1 cellular context compared by ENCODE assay signal in genomic region chr13:31663880-31664585, GRCh38.
TF ChIP-seq lines count a peak whose summit lies in the region.

No MANE protein-coding gene starts in this region.

TF ChIP-seq in H1, 55 proteins besides CTCF, POLR2A, EP300 and RAD21 (continued from another document):
- TF ChIP-seq CHD7 (IDR thresholded peaks at IDR 0.05; ENCODE audit: insufficient replicate concordance, low read length), result peak; percentile 77
- TF ChIP-seq ASH2L (IDR thresholded peaks at IDR 0.05; ENCODE audit: low read length), result peak; percentile 88
- no peak for TF ChIP-seq FOSL1 (IDR thresholded peaks at IDR 0.05; ENCODE audit: insufficient read depth, low read depth, low read length)
- TF ChIP-seq TBP (IDR thresholded peaks at IDR 0.05; ENCODE audit: low read depth, low read length), result peak; percentile 33; the same call in 1 of the 2 replicates
- no peak for TF ChIP-seq SAP30 (IDR thresholded peaks at IDR 0.05; ENCODE audit: insufficient read depth, insufficient replicate concordance, low read length)
- TF ChIP-seq NANOG (IDR thresholded peaks at IDR 0.05; ENCODE audit: insufficient read depth, low read depth, low read length, poor library complexity, severe bottlenecking), result peak; percentile 83
- 0 out of 4 replicates have a peak, but pooled peaks of 1 of the 2 experiments have one; percentile 7 for TF ChIP-seq HDAC2 (IDR thresholded peaks at IDR 0.05; ENCODE audit: borderline replicate concordance in 1 of 2, low read depth in 2 of 2, low read length in 2 of 2)
- TF ChIP-seq POLR2AphosphoS5 (IDR thresholded peaks at IDR 0.05; ENCODE audit: low read depth, low read length), result no peak
- no peak for TF ChIP-seq CBX8 (IDR thresholded peaks at IDR 0.05; ENCODE audit: borderline replicate concordance, low read depth, low read length)
- TF ChIP-seq KDM4A (IDR thresholded peaks at IDR 0.05; ENCODE audit: low read depth, low read length, severe bottlenecking), result no peak
TF ChIP-seq in H1: peak in this region for 10.
